In genomic region chr14:35333347-35333730, GRCh38 we compare ENCODE assay signal across 8 cellular contexts. TPM values are rescaled to one million over a fixed set of nuclear protein-coding genes. Genes with fewer than 3 reads are reported as not detected.
A peak's percentile ranks its signal among the peaks of the same experiment; 100 is the strongest.
DNase-seq lines count a peak whose midpoint lies in the region; ATAC-seq and TF ChIP-seq lines count a peak whose summit lies in the region.

No MANE protein-coding gene starts in this region.

- H3K36me3 ChIP-seq in BLaER1 (no peaks in the 10 kb centered on the region), HEK293 (ENCODE audit: control insufficient read depth in 2 of 2, insufficient read depth in 1 of 2, low read length in 2 of 2) (no peaks in the 10 kb centered on the region), muscle layer of duodenum (ENCODE audit: control insufficient read depth in 1 of 2, insufficient read depth in 2 of 2, low read length in 2 of 2) (no peaks in the 10 kb centered on the region), tibial artery (no peaks in the 10 kb centered on the region)

- H3K27ac Mint-ChIP-seq in activated naive CD8-positive, alpha-beta T cell treated with anti-CD3 and anti-CD28 coated beads for 36 hours = peak overlapping the region; percentile 95

- TF ChIP-seq CTCF in HEK293 (tag by site-specific recombination; IDR thresholded peaks at IDR 0.05) (no peak), tibial artery (IDR thresholded peaks at IDR 0.05) (no peak)

- H3K27me3 ChIP-seq in BLaER1 (no peaks in the 10 kb centered on the region), muscle layer of duodenum (ENCODE audit: low read depth, low read length) (no peaks in the 10 kb centered on the region), tibial artery (no peaks in the 10 kb centered on the region)

- no peaks in the 10 kb centered on the region for H3K27me3 Mint-ChIP-seq in activated naive CD8-positive, alpha-beta T cell treated with anti-CD3 and anti-CD28 coated beads for 36 hours

- POLR2A ChIA-PET in HEK293 (lab: Yijun Ruan, JAX) = interaction anchor here (1.5 kb wide), 1 partner anchor 71 kb away, joined by 9 read pairs; the partner anchor contains the start of gene NFKBIA

- H3K9me3 Mint-ChIP-seq in activated naive CD8-positive, alpha-beta T cell treated with anti-CD3 and anti-CD28 coated beads for 36 hours = no peaks in the 10 kb centered on the region

- peak; percentile 26 for DNase-seq in activated naive CD8-positive, alpha-beta T cell treated with anti-CD3 and anti-CD28 coated beads for 36 hours
- DNase-seq in NCI-H2171 treated with DMSO at 0.1 percent for 48 hours (lab: John Stamatoyannopoulos, UW) = no peak
- no peak for DNase-seq in tibial artery
- DNase-seq in mucosa of gallbladder (ENCODE audit: low spot score) = no peak

- H3K36me3 Mint-ChIP-seq in activated naive CD8-positive, alpha-beta T cell treated with anti-CD3 and anti-CD28 coated beads for 36 hours = no peaks in the 10 kb centered on the region

- H3K9me3 ChIP-seq in BLaER1 = no peaks in the 10 kb centered on the region
- no peaks in the 10 kb centered on the region for H3K9me3 ChIP-seq in HEK293 (ENCODE audit: control insufficient read depth, insufficient read depth, low read depth, low read length)
- no peaks in the 10 kb centered on the region for H3K9me3 ChIP-seq in muscle layer of duodenum (ENCODE audit: control insufficient read depth in 1 of 2, low read length in 2 of 2)
- no peaks in the 10 kb centered on the region for H3K9me3 ChIP-seq in tibial artery

- peak overlapping the region; percentile 38; the same call in 1 of the 2 replicates for H3K9ac ChIP-seq in BLaER1

- no peaks in the 10 kb centered on the region for H4K20me1 ChIP-seq in BLaER1

- H3K4me3 ChIP-seq in BLaER1 = no peak overlapping the region
- H3K4me3 ChIP-seq in HEK293 (ENCODE audit: low read depth, low read length) = no peak overlapping the region
- no peak overlapping the region for H3K4me3 ChIP-seq in muscle layer of duodenum (ENCODE audit: low read depth in 1 of 2, low read length in 2 of 2)
- no peak overlapping the region for H3K4me3 ChIP-seq in tibial artery

- intact Hi-C loops in tibial artery (cut with DNase I; ENCODE audit: low total_unique reads) = loop anchor here (10.0 kb wide), 1 partner anchor 289 kb away; the partner anchor contains the start of gene FAM177A1

- H3K27ac ChIP-seq in BLaER1 (peak overlapping the region; percentile 56), HEK293 (ENCODE audit: extremely low read depth, low read depth, low read length) (no peak overlapping the region), muscle layer of duodenum (ENCODE audit: low read length) (peak overlapping the region; percentile 20), tibial artery (peak overlapping the region in 1 of 2 donors; percentile 98)

- peak overlapping the region; percentile 74 for H3K4me2 ChIP-seq in BLaER1

- no peak for ATAC-seq in GM19467 (IDR thresholded peaks at IDR 0.05; ENCODE audit: unreplicated experiment)

- peak overlapping the region; percentile 41 for H3K4me3 Mint-ChIP-seq in activated naive CD8-positive, alpha-beta T cell treated with anti-CD3 and anti-CD28 coated beads for 36 hours

- peaks cover 59% of the 10 kb centered on the region for H3K4me1 ChIP-seq in BLaER1
- H3K4me1 ChIP-seq in HEK293 (ENCODE audit: control insufficient read depth, insufficient read depth, low read length) = peaks cover 3% of the 10 kb centered on the region; the same call in 1 of the 2 replicates
- H3K4me1 ChIP-seq in muscle layer of duodenum (ENCODE audit: control insufficient read depth in 1 of 2, insufficient read depth in 2 of 2, low read length in 2 of 2) = peaks cover 26% of the 10 kb centered on the region in 2 donors
- peaks cover 5 to 59% (median 31%) of the 10 kb centered on the region in 4 donors for H3K4me1 ChIP-seq in tibial artery

- CTCF ChIA-PET in HEK293 (lab: Yijun Ruan, JAX) = no interaction called here

- H3K4me1 Mint-ChIP-seq in activated naive CD8-positive, alpha-beta T cell treated with anti-CD3 and anti-CD28 coated beads for 36 hours = peaks cover 29% of the 10 kb centered on the region

TF ChIP-seq in HEK293, 187 proteins besides CTCF, POLR2A, EP300 and RAD21:
- TF ChIP-seq PRDM6 (tag by site-specific recombination; IDR thresholded peaks at IDR 0.05) (no peak), ZIC2 (tag by site-specific recombination; IDR thresholded peaks at IDR 0.05) (peak; percentile 50; the same call in 1 of the 2 replicates)

RNA-seq across cellular contexts. Expression of gene PSMA6, which starts 41.2 kb away (rescaled TPM):
- 100 to 1,000 TPM; 401 to 404 TPM for total RNA-seq in activated naive CD8-positive, alpha-beta T cell treated with anti-CD3 and anti-CD28 coated beads for 36 hours
- 93.8 TPM for total RNA-seq in mucosa of gallbladder
